ENCODE assay signal across 19 cellular contexts in genomic region chr16:71930013-71930563, GRCh38. TPM values are rescaled to one million over a fixed set of nuclear protein-coding genes. Genes with fewer than 3 reads are reported as not detected.
DNase-seq lines count a peak whose midpoint lies in the region; ATAC-seq and TF ChIP-seq lines count a peak whose summit lies in the region.
"Had no signal": no experiment of that assay in that cellular context is flagged by ENCODE, and none has a peak within 500 bp of the region (broad histone marks: within the 10 kb centered on the region; RNA-seq: fewer than 3 reads in every experiment).

No MANE protein-coding gene starts in this region.

- H3K4me3 ChIP-seq in hepatocyte = no peak overlapping the region
- H3K4me3 ChIP-seq: GM12878, GM23338, lower lobe of right lung had no signal

- H4K20me1 ChIP-seq in hepatocyte (ENCODE audit: insufficient read depth, poor library complexity, severe bottlenecking) = peaks cover 62% of the 10 kb centered on the region

- H3K4me3 Mint-ChIP-seq in activated naive CD4-positive, alpha-beta T cell treated with anti-CD3 and anti-CD28 coated beads, Interleukin-2, amount 50 U/mL, for 24 hours = no peak overlapping the region
- H3K4me3 Mint-ChIP-seq in IgD-negative memory B cell = no peak overlapping the region
- H3K4me3 Mint-ChIP-seq in stimulated activated naive B cell treated with anti-CD40 and anti-IgM and Interleukin-4, amounts not matched to agents 10 μg/mL and 1 μg/mL and 100 μg/mL, for 72 hours = no peak overlapping the region
- H3K4me3 Mint-ChIP-seq: GM23338; natural killer cell treated with Interleukin-12 subunit alpha and Interleukin-12 subunit beta and Interleukin-15 and Interleukin-18, amount 100 ng/mL, for 72 hours had no signal

- no peaks in the 10 kb centered on the region for H3K9me3 Mint-ChIP-seq in activated naive CD4-positive, alpha-beta T cell treated with anti-CD3 and anti-CD28 coated beads, Interleukin-2, amount 50 U/mL, for 24 hours
- no peaks in the 10 kb centered on the region for H3K9me3 Mint-ChIP-seq in IgD-negative memory B cell
- no peaks in the 10 kb centered on the region for H3K9me3 Mint-ChIP-seq in stimulated activated naive B cell treated with anti-CD40 and anti-IgM and Interleukin-4, amounts not matched to agents 10 μg/mL and 1 μg/mL and 100 μg/mL, for 72 hours
- H3K9me3 Mint-ChIP-seq: GM23338; natural killer cell treated with Interleukin-12 subunit alpha and Interleukin-12 subunit beta and Interleukin-15 and Interleukin-18, amount 100 ng/mL, for 72 hours had no signal

- H3K9me3 ChIP-seq in hepatocyte (ENCODE audit: low read depth) = no peaks in the 10 kb centered on the region
- H3K9me3 ChIP-seq: lower lobe of right lung had no signal

- TF ChIP-seq CTCF in hepatocyte (IDR thresholded peaks at IDR 0.05; ENCODE audit: poor library complexity) = no peak

- H3K4me2 ChIP-seq in hepatocyte = peak overlapping the region; percentile 43
- H3K4me2 ChIP-seq: GM23338 had no signal

- H3K27ac Mint-ChIP-seq in activated naive CD4-positive, alpha-beta T cell treated with anti-CD3 and anti-CD28 coated beads, Interleukin-2, amount 50 U/mL, for 24 hours = peak overlapping the region; percentile 82
- peak overlapping the region; percentile 14 to 67 (median 25) for H3K27ac Mint-ChIP-seq in IgD-negative memory B cell
- peak overlapping the region; percentile 27 for H3K27ac Mint-ChIP-seq in stimulated activated naive B cell treated with anti-CD40 and anti-IgM and Interleukin-4, amounts not matched to agents 10 μg/mL and 1 μg/mL and 100 μg/mL, for 72 hours
- H3K27ac Mint-ChIP-seq: GM23338; natural killer cell treated with Interleukin-12 subunit alpha and Interleukin-12 subunit beta and Interleukin-15 and Interleukin-18, amount 100 ng/mL, for 72 hours had no signal

- H2AFZ ChIP-seq in hepatocyte = no peak overlapping the region
- H2AFZ ChIP-seq: GM23338 had no signal

- H3K9me2 ChIP-seq in hepatocyte (replicated peaks; ENCODE audit: insufficient read depth) = no peaks in the 10 kb centered on the region

- H3K4me1 Mint-ChIP-seq in activated naive CD4-positive, alpha-beta T cell treated with anti-CD3 and anti-CD28 coated beads, Interleukin-2, amount 50 U/mL, for 24 hours = peaks cover 20% of the 10 kb centered on the region
- H3K4me1 Mint-ChIP-seq in IgD-negative memory B cell = peaks cover 3 to 13% (median 10%) of the 10 kb centered on the region in 3 donors
- H3K4me1 Mint-ChIP-seq in stimulated activated naive B cell treated with anti-CD40 and anti-IgM and Interleukin-4, amounts not matched to agents 10 μg/mL and 1 μg/mL and 100 μg/mL, for 72 hours = peaks cover 7 to 21% of the 10 kb centered on the region in 2 donors
- H3K4me1 Mint-ChIP-seq: GM23338 had no signal

- no peaks in the 10 kb centered on the region for H3K27me3 Mint-ChIP-seq in activated naive CD4-positive, alpha-beta T cell treated with anti-CD3 and anti-CD28 coated beads, Interleukin-2, amount 50 U/mL, for 24 hours
- no peaks in the 10 kb centered on the region for H3K27me3 Mint-ChIP-seq in IgD-negative memory B cell
- H3K27me3 Mint-ChIP-seq in stimulated activated naive B cell treated with anti-CD40 and anti-IgM and Interleukin-4, amounts not matched to agents 10 μg/mL and 1 μg/mL and 100 μg/mL, for 72 hours = no peaks in the 10 kb centered on the region
- H3K27me3 Mint-ChIP-seq: natural killer cell treated with Interleukin-12 subunit alpha and Interleukin-12 subunit beta and Interleukin-15 and Interleukin-18, amount 100 ng/mL, for 72 hours had no signal

- H3K36me3 Mint-ChIP-seq in activated naive CD4-positive, alpha-beta T cell treated with anti-CD3 and anti-CD28 coated beads, Interleukin-2, amount 50 U/mL, for 24 hours = peaks cover 12% of the 10 kb centered on the region
- peaks cover 7% of the 10 kb centered on the region for H3K36me3 Mint-ChIP-seq in IgD-negative memory B cell
- H3K36me3 Mint-ChIP-seq in stimulated activated naive B cell treated with anti-CD40 and anti-IgM and Interleukin-4, amounts not matched to agents 10 μg/mL and 1 μg/mL and 100 μg/mL, for 72 hours = peaks cover 22 to 42% of the 10 kb centered on the region in 2 donors

- peaks cover 3% of the 10 kb centered on the region for H3K36me3 ChIP-seq in hepatocyte (replicated peaks; ENCODE audit: insufficient read depth, low read depth)

- H3K79me2 ChIP-seq in hepatocyte = peaks cover 59% of the 10 kb centered on the region

- 74% methylated on average over 5 of the region's 5 CpGs for WGBS in hepatocyte (ENCODE audit: low lambda C conversion rate, missing lambda C conversion rate)

- DNase-seq in activated naive CD4-positive, alpha-beta T cell treated with Interleukin-2 at 50 U/mL for 16 hours = no peak
- DNase-seq in hepatocyte (ENCODE audit: low spot score) = no peak
- DNase-seq in stimulated activated naive B cell treated with anti-CD40 and anti-IgM and Interleukin-4, amounts not matched to agents 10 μg/mL and 1 μg/mL and 100 μg/mL, for 72 hours = no peak
- no peak for DNase-seq in iPS-NIHi11 (ENCODE audit: low spot score)
- DNase-seq: activated CD8-positive, alpha-beta memory T cell treated with anti-CD3 and anti-CD28 coated beads, Interleukin-2, amount 50 U/mL, for 4 hours; COR-L47; Kasumi-1; lower lobe of right lung; NCI-H1436; NCI-H226; SIG-M5 had no signal

- ATAC-seq in stimulated activated naive B cell treated with anti-CD40 and anti-IgM and Interleukin-4, amounts not matched to agents 10 μg/mL and 1 μg/mL and 100 μg/mL, for 72 hours (replicated peaks) = no peak
- ATAC-seq in GM21360 (IDR thresholded peaks at IDR 0.05; ENCODE audit: unreplicated experiment) = no peak
- no peak for ATAC-seq in HG02763 (IDR thresholded peaks at IDR 0.05; ENCODE audit: unreplicated experiment)
- ATAC-seq: foreskin keratinocyte; GM12878; GM23338; lower lobe of right lung; natural killer cell treated with Interleukin-12 subunit alpha and Interleukin-12 subunit beta and Interleukin-15 and Interleukin-18, amount 100 ng/mL, for 72 hours had no signal

- no peaks in the 10 kb centered on the region for H3K27me3 ChIP-seq in hepatocyte
- H3K27me3 ChIP-seq: foreskin keratinocyte had no signal

- H3K27ac ChIP-seq in hepatocyte = peak overlapping the region; percentile 49
- H3K27ac ChIP-seq: foreskin keratinocyte, lower lobe of right lung had no signal

- H3K4me1 ChIP-seq in hepatocyte (ENCODE audit: insufficient read depth) = peaks cover 49% of the 10 kb centered on the region

RNA-seq across cellular contexts. Expression of gene IST1, which starts 34.8 kb away (rescaled TPM):
- polyA plus RNA-seq in IgD-negative memory B cell (161 TPM), hepatocyte (144 and 172 TPM in 2 replicates)
- total RNA-seq in hepatocyte = 216 and 240 TPM in 2 replicates

RNA-seq across cellular contexts. Expression of gene ZNF821, which starts 46.1 kb away (rescaled TPM):
- polyA plus RNA-seq in IgD-negative memory B cell = 34.3 TPM
- total RNA-seq in hepatocyte = 12.7 and 13.5 TPM in 2 replicates
- 20.6 and 24.4 TPM in 2 replicates for polyA plus RNA-seq in hepatocyte

Comparison
In these comparisons a context has a peak if more than half of its experiments do, and no peak if none do; other contexts are left out.
1. H3K27ac Mint-ChIP-seq: peak in every context shown above with its lines; median percentile 82 in activated naive CD4-positive, alpha-beta T cell treated with anti-CD3 and anti-CD28 coated beads, Interleukin-2, amount 50 U/mL, for 24 hours; 27 in stimulated activated naive B cell treated with anti-CD40 and anti-IgM and Interleukin-4, amounts not matched to agents 10 μg/mL and 1 μg/mL and 100 μg/mL, for 72 hours; 25 in IgD-negative memory B cell.